In the genomic region with DNA sequence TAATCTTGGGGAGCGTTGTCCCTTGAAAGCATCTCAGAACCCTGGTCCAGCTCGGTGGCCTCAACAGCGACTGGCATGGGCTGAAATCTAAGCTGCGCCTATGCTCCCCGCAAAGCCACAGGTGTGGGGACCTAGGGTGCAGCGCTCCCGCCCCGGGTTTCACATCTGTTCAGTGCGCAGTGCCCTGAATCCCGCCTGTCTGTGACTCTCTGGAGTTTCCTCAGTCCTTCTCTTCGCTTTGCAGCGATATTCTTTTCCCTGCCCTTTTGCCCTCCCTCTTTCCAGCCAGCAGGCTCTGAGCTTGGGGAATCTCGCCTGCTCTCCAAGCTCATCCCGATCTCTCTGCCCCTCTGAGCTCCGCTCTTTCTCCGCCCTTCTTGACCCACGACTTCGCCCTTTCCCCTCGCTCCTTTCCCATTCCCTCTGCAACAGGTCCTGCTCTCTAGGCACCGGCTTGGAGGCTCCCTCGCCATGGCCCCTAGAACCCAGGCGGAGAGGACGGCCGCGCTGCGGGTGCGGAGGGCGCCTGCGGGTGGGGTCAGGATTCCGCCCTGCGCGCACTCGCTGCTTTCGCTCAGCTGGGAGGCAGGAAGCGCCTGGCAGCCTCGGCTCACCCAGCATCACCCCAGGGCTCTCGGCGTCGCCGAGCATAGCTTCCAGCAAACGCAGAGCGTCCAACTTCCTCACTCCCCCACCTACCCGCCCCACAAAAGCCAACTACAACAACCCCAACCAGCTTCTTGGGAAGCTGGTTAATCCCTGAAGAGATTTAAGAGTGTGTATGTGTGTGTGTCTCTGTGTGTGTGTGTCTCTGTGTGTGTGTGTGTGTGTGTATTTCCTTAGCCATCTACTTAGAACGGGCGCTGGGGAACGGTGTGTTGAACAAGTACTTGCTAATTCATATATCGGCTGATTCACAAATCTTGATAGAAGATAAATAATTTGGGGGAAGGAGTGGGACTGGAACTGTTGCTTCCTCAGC, we compare ENCODE assay signal across 11 cellular contexts. TPM values are rescaled to one million over a fixed set of nuclear protein-coding genes. Genes with fewer than 3 reads are reported as not detected.
DNase-seq lines count a peak whose midpoint lies in the region; ATAC-seq and TF ChIP-seq lines count a peak whose summit lies in the region.
"Had no signal": no experiment of that assay in that cellular context is flagged by ENCODE, and none has a peak within 500 bp of the region (broad histone marks: within the 10 kb centered on the region; RNA-seq: fewer than 3 reads in every experiment).

No MANE protein-coding gene starts in this region.

- H3K36me3 Mint-ChIP-seq in Calu3 (ENCODE audit: insufficient read depth, unreplicated experiment), result no peaks in the 10 kb centered on the region
- H3K36me3 Mint-ChIP-seq in activated naive CD8-positive, alpha-beta T cell treated with anti-CD3 and anti-CD28 coated beads, Interleukin-2, amount 50 U/mL, for 24 hours (ENCODE audit: low read depth), result no peaks in the 10 kb centered on the region

- H3K79me2 ChIP-seq in mammary epithelial cell (ENCODE audit: insufficient read depth, low read length) (no peaks in the 10 kb centered on the region), neural cell (replicated peaks; ENCODE audit: insufficient read depth, low read length) (no peaks in the 10 kb centered on the region)

- H3K9me2 ChIP-seq in neural cell (ENCODE audit: insufficient read depth, low read length), result no peaks in the 10 kb centered on the region

- no peak overlapping the region for H3K27ac ChIP-seq in HUES64 (ENCODE audit: low read depth, low read length)
- H3K27ac ChIP-seq in mammary epithelial cell (ENCODE audit: insufficient read depth, low read depth, low read length), result no peak overlapping the region
- no peak overlapping the region for H3K27ac ChIP-seq in neural cell (ENCODE audit: low read length)
- no peak overlapping the region for H3K27ac ChIP-seq in prostate gland
- H3K27ac ChIP-seq: thoracic aorta had no signal

- no peaks in the 10 kb centered on the region for H3K36me3 ChIP-seq in HUES64 (ENCODE audit: insufficient read depth, low read length)
- H3K36me3 ChIP-seq in mammary epithelial cell (ENCODE audit: insufficient read depth, low read length), result no peaks in the 10 kb centered on the region
- H3K36me3 ChIP-seq in neural cell (ENCODE audit: insufficient read depth, low read length), result no peaks in the 10 kb centered on the region
- no peaks in the 10 kb centered on the region for H3K36me3 ChIP-seq in prostate gland
- H3K36me3 ChIP-seq: thoracic aorta had no signal

- H3K27ac Mint-ChIP-seq in Calu3 (ENCODE audit: unreplicated experiment), result no peak overlapping the region
- H3K27ac Mint-ChIP-seq in activated naive CD8-positive, alpha-beta T cell treated with anti-CD3 and anti-CD28 coated beads, Interleukin-2, amount 50 U/mL, for 24 hours, result no peak overlapping the region

- H3K4me3 ChIP-seq in HUES64 (ENCODE audit: low read length) (peak overlapping the region; percentile 54), mammary epithelial cell (replicated peaks in 1 of 3; ENCODE audit: insufficient read depth in 1 of 3, low read depth in 2 of 3, low read length in 3 of 3) (peak overlapping the region in 2 of 3 experiments; percentile 15 to 31), neural cell (ENCODE audit: low read length) (peak overlapping the region; percentile 70), prostate gland (no peak overlapping the region)
- H3K4me3 ChIP-seq: thoracic aorta had no signal

- 4% methylated on average over 47 of the region's 47 CpGs for WGBS in HUES64
- WGBS in mammary epithelial cell (ENCODE audit: low coverage, missing lambda C conversion rate), result 7% methylated on average over 7 of the region's 47 CpGs
- 4% methylated on average over 47 of the region's 47 CpGs for WGBS in prostate gland

- H3K9me3 ChIP-seq in HUES64 (ENCODE audit: insufficient read depth, low read depth, low read length), result no peaks in the 10 kb centered on the region
- no peaks in the 10 kb centered on the region for H3K9me3 ChIP-seq in mammary epithelial cell (replicated peaks; ENCODE audit: insufficient read depth, low read length)
- no peaks in the 10 kb centered on the region for H3K9me3 ChIP-seq in neural cell (ENCODE audit: low read length)
- H3K9me3 ChIP-seq in prostate gland, result no peaks in the 10 kb centered on the region
- H3K9me3 ChIP-seq: thoracic aorta had no signal

- intact Hi-C loops in mammary epithelial cell (cut with micrococcal nuclease) (no loop called here), Calu3 (cut with micrococcal nuclease; ENCODE audit: unreplicated experiment) (no loop called here), prostate gland (cut with DNase I) (no loop called here)

- no peak overlapping the region for H3K9ac ChIP-seq in HUES64 (ENCODE audit: low read depth, low read length)
- no peak overlapping the region for H3K9ac ChIP-seq in mammary epithelial cell (ENCODE audit: insufficient read depth, low read length)
- no peak overlapping the region for H3K9ac ChIP-seq in neural cell (ENCODE audit: low read length)

- TF ChIP-seq EP300 in neural cell (conservative IDR thresholded peaks at IDR 0.05; ENCODE audit: poor library complexity, severe bottlenecking), result no peak

- in situ Hi-C loops in mammary epithelial cell (cut with MboI; ENCODE audit: low sequenced_read_pairs in 2 of 2), result no loop called here

- H2AFZ ChIP-seq in mammary epithelial cell (ENCODE audit: low read depth, low read length) (peak overlapping the region; percentile 52), neural cell (ENCODE audit: low read depth, low read length) (no peak overlapping the region)

- H4K20me1 ChIP-seq in mammary epithelial cell (ENCODE audit: insufficient read depth, low read length) (no peaks in the 10 kb centered on the region), neural cell (ENCODE audit: insufficient read depth) (no peaks in the 10 kb centered on the region)

- no peak for TF ChIP-seq RAD21 in neural cell (conservative IDR thresholded peaks at IDR 0.05)

- no peak for ATAC-seq in activated naive CD8-positive, alpha-beta T cell treated with anti-CD3 and anti-CD28 coated beads, Interleukin-2, amount 50 U/mL, for 24 hours

- peaks cover 100% of the 10 kb centered on the region for H3K27me3 Mint-ChIP-seq in Calu3 (ENCODE audit: unreplicated experiment)
- peaks cover 67% of the 10 kb centered on the region for H3K27me3 Mint-ChIP-seq in activated naive CD8-positive, alpha-beta T cell treated with anti-CD3 and anti-CD28 coated beads, Interleukin-2, amount 50 U/mL, for 24 hours

- TF ChIP-seq CTCF in mammary epithelial cell (conservative IDR thresholded peaks at IDR 0.05 in 1 of 2, IDR thresholded peaks at IDR 0.05 in 1 of 2; ENCODE audit: extremely low read depth in 1 of 2, insufficient read depth in 1 of 2, low read depth in 1 of 2, low read length in 2 of 2) (no peak), neural cell (IDR thresholded peaks at IDR 0.05; ENCODE audit: poor library complexity, severe bottlenecking) (no peak), Calu3 (IDR thresholded peaks at IDR 0.05; ENCODE audit: unreplicated experiment) (no peak), prostate gland (IDR thresholded peaks at IDR 0.05) (no peak)

- peak overlapping the region; percentile 84 for H3K4me2 ChIP-seq in mammary epithelial cell (ENCODE audit: insufficient read depth, low read depth, low read length)
- peak overlapping the region; percentile 65 for H3K4me2 ChIP-seq in neural cell (ENCODE audit: low read length)

- DNase-seq in DMS53 treated with DMSO at 0.1 percent for 48 hours (lab: John Stamatoyannopoulos, UW; ENCODE audit: unreplicated experiment), result peak; percentile 74
- peak; percentile 18 for DNase-seq in mammary epithelial cell
- no peak for DNase-seq in Calu3
- DNase-seq in activated naive CD8-positive, alpha-beta T cell treated with anti-CD3 and anti-CD28 coated beads, Interleukin-2, amount 50 U/mL, for 24 hours, result no peak
- no peak for DNase-seq in NCI-H2081 treated with DMSO at 0.1 percent for 48 hours (lab: John Stamatoyannopoulos, UW)
- no peak for DNase-seq in prostate gland (ENCODE audit: low spot score)
- DNase-seq: effector CD4-positive, alpha-beta T cell; MV-4-11 had no signal

- H3K4me1 ChIP-seq in HUES64 (ENCODE audit: insufficient read depth, low read length) (peaks cover 5% of the 10 kb centered on the region; the same call in 1 of the 2 replicates), mammary epithelial cell (ENCODE audit: insufficient read depth, low read length) (peaks cover 13% of the 10 kb centered on the region), prostate gland (replicated peaks) (peaks cover 8% of the 10 kb centered on the region)

- H3K9me3 Mint-ChIP-seq in Calu3 (ENCODE audit: low read depth, unreplicated experiment), result no peaks in the 10 kb centered on the region
- H3K9me3 Mint-ChIP-seq in activated naive CD8-positive, alpha-beta T cell treated with anti-CD3 and anti-CD28 coated beads, Interleukin-2, amount 50 U/mL, for 24 hours, result no peaks in the 10 kb centered on the region

- TF ChIP-seq POLR2A in prostate gland (IDR thresholded peaks at IDR 0.05), result no peak

- H3F3A ChIP-seq in neural cell (ENCODE audit: insufficient read depth, low read length, poor library complexity, severe bottlenecking), result no peaks in the 10 kb centered on the region

- CTCF ChIA-PET in mammary epithelial cell (lab: Charles Lee; ENCODE audit: low non-redundant PET), result interaction anchor here (0.6 kb wide), 1 partner anchor 18 kb away, joined by 11 read pairs; no protein-coding TSS in a partner anchor
- CTCF ChIA-PET in Calu3 (lab: Charles Lee), result no interaction called here

- peaks cover 100% of the 10 kb centered on the region for H3K27me3 ChIP-seq in HUES64 (ENCODE audit: insufficient read depth, low read length)
- peaks cover 49% of the 10 kb centered on the region for H3K27me3 ChIP-seq in mammary epithelial cell (ENCODE audit: insufficient read depth, low read length)
- H3K27me3 ChIP-seq in neural cell (ENCODE audit: insufficient read depth, low read depth, low read length), result peaks cover 69% of the 10 kb centered on the region
- peaks cover 10% of the 10 kb centered on the region for H3K27me3 ChIP-seq in prostate gland (replicated peaks; ENCODE audit: insufficient read depth)

- dilution Hi-C loops in mammary epithelial cell (cut with HindIII; ENCODE audit: low sequenced_read_pairs), result loop anchor here (5.0 kb wide), 1 partner anchor 54 kb away; no protein-coding TSS in a partner anchor

- no peaks in the 10 kb centered on the region for H3K4me1 Mint-ChIP-seq in Calu3 (ENCODE audit: low read depth, unreplicated experiment)
- H3K4me1 Mint-ChIP-seq in activated naive CD8-positive, alpha-beta T cell treated with anti-CD3 and anti-CD28 coated beads, Interleukin-2, amount 50 U/mL, for 24 hours, result peaks cover 6% of the 10 kb centered on the region

- BruUV-seq in mammary epithelial cell (replicated peaks; lab: Mats Ljungman, UMichigan) (no TSS peak), Calu3 (replicated peaks; lab: Mats Ljungman, UMichigan) (no TSS peak)

- H3K4me3 Mint-ChIP-seq in Calu3 (ENCODE audit: low read depth, unreplicated experiment), result no peak overlapping the region
- no peak overlapping the region for H3K4me3 Mint-ChIP-seq in activated naive CD8-positive, alpha-beta T cell treated with anti-CD3 and anti-CD28 coated beads, Interleukin-2, amount 50 U/mL, for 24 hours

RNA-seq across cellular contexts. Expression of a gene that starts 1.1 kb away (rescaled TPM):
- 0.35 TPM for polyA plus RNA-seq in HUES64 (2013, experiment 1 of 2)
- polyA plus RNA-seq in HUES64 (2013, experiment 2 of 2), result not detected
- total RNA-seq in mammary epithelial cell, result not detected
- not detected for polyA plus RNA-seq in mammary epithelial cell
- not detected for polyA minus RNA-seq in mammary epithelial cell
- polyA plus RNA-seq in neural cell, result not detected in 2 replicates
- polyA minus RNA-seq in neural cell, result not detected in 2 replicates
- not detected in 2 replicates for total RNA-seq in Calu3 (2022)
- 1 to 10 TPM in 1 of 2 donors, not detected in 1; 1.4 TPM for total RNA-seq in prostate gland
- total RNA-seq: thoracic aorta had no signal

RNA-seq across cellular contexts. Expression of a gene that starts 52.2 kb away (rescaled TPM):
- polyA plus RNA-seq in HUES64 (2013, experiment 1 of 2), result not detected
- 0.06 TPM for polyA plus RNA-seq in HUES64 (2013, experiment 2 of 2)
- total RNA-seq in mammary epithelial cell (not detected), Calu3 (2022) (not detected in 2 replicates), prostate gland (under 1 TPM; 0.23 to 0.40 TPM)
- polyA plus RNA-seq in mammary epithelial cell (not detected), neural cell (not detected in 2 replicates)
- polyA minus RNA-seq in mammary epithelial cell (not detected), neural cell (not detected in 2 replicates)
- total RNA-seq: thoracic aorta had no signal

Comparison
In these comparisons a context has a peak if more than half of its experiments do, and no peak if none do; other contexts are left out.
1. DNase-seq: peak in DMS53 treated with DMSO at 0.1 percent for 48 hours (single experiment) and mammary epithelial cell (single experiment); none in Calu3 (single experiment), activated naive CD8-positive, alpha-beta T cell treated with anti-CD3 and anti-CD28 coated beads, Interleukin-2, amount 50 U/mL, for 24 hours (single experiment), NCI-H2081 treated with DMSO at 0.1 percent for 48 hours (single experiment) and prostate gland (single experiment).
2. H3K4me3 ChIP-seq: peak in HUES64 (single experiment), mammary epithelial cell (2 of 3) and neural cell (single experiment); none in prostate gland (0 of 2).